ENCODE assay signal across 2 cellular contexts in genomic region chr6:36904851-36905393, GRCh38.
TF ChIP-seq lines count a peak whose summit lies in the region.

No MANE protein-coding gene starts in this region.

TF ChIP-seq in HepG2, 621 proteins besides CTCF, POLR2A, EP300 and RAD21:
- peak; percentile 82 for TF ChIP-seq ZNF629 (CRISPR knock-in tag; conservative IDR thresholded peaks at IDR 0.05)
- no peak for TF ChIP-seq KLF9 (CRISPR knock-in tag; IDR thresholded peaks at IDR 0.05; ENCODE audit: low read depth)
- no peak for TF ChIP-seq ZBTB39 (CRISPR knock-in tag; IDR thresholded peaks at IDR 0.05)
- no peak for TF ChIP-seq KMT2B (CRISPR knock-in tag; IDR thresholded peaks at IDR 0.05)

TF ChIP-seq in K562, 482 proteins besides CTCF, POLR2A, EP300 and RAD21 (continues in another document):
- TF ChIP-seq E2F5 (CRISPR knock-in tag; IDR thresholded peaks at IDR 0.05) (no peak), ZNF354B (CRISPR knock-in tag; IDR thresholded peaks at IDR 0.05) (no peak), ZNF3 (CRISPR knock-in tag; IDR thresholded peaks at IDR 0.05) (no peak), OTX1 (CRISPR knock-in tag; IDR thresholded peaks at IDR 0.05) (no peak), PHB (CRISPR knock-in tag; IDR thresholded peaks at IDR 0.05) (no peak), SMARCA5 (IDR thresholded peaks at IDR 0.05) (0 out of 2 replicates have a peak, but pooled peaks have one; percentile 38), KDM4B (IDR thresholded peaks at IDR 0.05; ENCODE audit: borderline replicate concordance in 2 of 2, low read depth in 1 of 2) (no peak), DMBX1 (CRISPR knock-in tag; IDR thresholded peaks at IDR 0.05; ENCODE audit: borderline replicate concordance) (no peak), NFYB (IDR thresholded peaks at IDR 0.05; ENCODE audit: extremely low read depth, insufficient read length) (no peak), RBM39 (optimal IDR thresholded peaks at IDR 0.05; ENCODE audit: low read depth, low read length) (no peak), NELFE (IDR thresholded peaks at IDR 0.05; ENCODE audit: insufficient read depth, insufficient read length) (no peak), E2F3 (CRISPR knock-in tag; IDR thresholded peaks at IDR 0.05) (no peak), RCOR1 (IDR thresholded peaks at IDR 0.05; ENCODE audit: borderline replicate concordance in 1 of 2, low read depth in 2 of 2, low read length in 2 of 2) (peak in 1 of 2 experiments; percentile 63; a peak in 1 of 4 replicates), ZKSCAN1 (IDR thresholded peaks at IDR 0.05; ENCODE audit: low read depth, low read length) (no peak), RUNX1 (IDR thresholded peaks at IDR 0.05; ENCODE audit: low read depth) (no peak), PHF8 (IDR thresholded peaks at IDR 0.05; ENCODE audit: borderline replicate concordance, low read length) (no peak), NR3C1 (CRISPR knock-in tag; IDR thresholded peaks at IDR 0.05) (no peak), ETS2 (tag; IDR thresholded peaks at IDR 0.05; ENCODE audit: borderline replicate concordance, poor library complexity, severe bottlenecking) (no peak), ZNF75A (CRISPR knock-in tag; IDR thresholded peaks at IDR 0.05) (no peak), CBX1 (IDR thresholded peaks at IDR 0.05; ENCODE audit: low read depth) (no peak), SAP30 (IDR thresholded peaks at IDR 0.05; ENCODE audit: borderline replicate concordance, insufficient read depth, low read depth, low read length, poor library complexity, severe bottlenecking) (no peak), HDAC3 (IDR thresholded peaks at IDR 0.05; ENCODE audit: borderline replicate concordance, partially characterized antibody) (no peak), ZNF780A (CRISPR knock-in tag; IDR thresholded peaks at IDR 0.05) (no peak), ZNF507 (tag; conservative IDR thresholded peaks at IDR 0.05) (no peak), ZBTB1 (CRISPR knock-in tag; IDR thresholded peaks at IDR 0.05; ENCODE audit: borderline replicate concordance, low read depth) (no peak), ADNP (tag; IDR thresholded peaks at IDR 0.05) (peak; percentile 74), ZC3H8 (IDR thresholded peaks at IDR 0.05) (no peak), ZNF431 (CRISPR knock-in tag; IDR thresholded peaks at IDR 0.05) (no peak), ZNF551 (CRISPR knock-in tag; IDR thresholded peaks at IDR 0.05) (no peak), HINFP (tag; conservative IDR thresholded peaks at IDR 0.05; ENCODE audit: low read depth) (no peak), SNAPC5 (CRISPR knock-in tag; IDR thresholded peaks at IDR 0.05) (no peak), FOXJ2 (tag; IDR thresholded peaks at IDR 0.05) (no peak), HDAC2 (IDR thresholded peaks at IDR 0.05) (0 out of 2 replicates have a peak, but pooled peaks have one; percentile 26)
- TF ChIP-seq, protein P1, sequence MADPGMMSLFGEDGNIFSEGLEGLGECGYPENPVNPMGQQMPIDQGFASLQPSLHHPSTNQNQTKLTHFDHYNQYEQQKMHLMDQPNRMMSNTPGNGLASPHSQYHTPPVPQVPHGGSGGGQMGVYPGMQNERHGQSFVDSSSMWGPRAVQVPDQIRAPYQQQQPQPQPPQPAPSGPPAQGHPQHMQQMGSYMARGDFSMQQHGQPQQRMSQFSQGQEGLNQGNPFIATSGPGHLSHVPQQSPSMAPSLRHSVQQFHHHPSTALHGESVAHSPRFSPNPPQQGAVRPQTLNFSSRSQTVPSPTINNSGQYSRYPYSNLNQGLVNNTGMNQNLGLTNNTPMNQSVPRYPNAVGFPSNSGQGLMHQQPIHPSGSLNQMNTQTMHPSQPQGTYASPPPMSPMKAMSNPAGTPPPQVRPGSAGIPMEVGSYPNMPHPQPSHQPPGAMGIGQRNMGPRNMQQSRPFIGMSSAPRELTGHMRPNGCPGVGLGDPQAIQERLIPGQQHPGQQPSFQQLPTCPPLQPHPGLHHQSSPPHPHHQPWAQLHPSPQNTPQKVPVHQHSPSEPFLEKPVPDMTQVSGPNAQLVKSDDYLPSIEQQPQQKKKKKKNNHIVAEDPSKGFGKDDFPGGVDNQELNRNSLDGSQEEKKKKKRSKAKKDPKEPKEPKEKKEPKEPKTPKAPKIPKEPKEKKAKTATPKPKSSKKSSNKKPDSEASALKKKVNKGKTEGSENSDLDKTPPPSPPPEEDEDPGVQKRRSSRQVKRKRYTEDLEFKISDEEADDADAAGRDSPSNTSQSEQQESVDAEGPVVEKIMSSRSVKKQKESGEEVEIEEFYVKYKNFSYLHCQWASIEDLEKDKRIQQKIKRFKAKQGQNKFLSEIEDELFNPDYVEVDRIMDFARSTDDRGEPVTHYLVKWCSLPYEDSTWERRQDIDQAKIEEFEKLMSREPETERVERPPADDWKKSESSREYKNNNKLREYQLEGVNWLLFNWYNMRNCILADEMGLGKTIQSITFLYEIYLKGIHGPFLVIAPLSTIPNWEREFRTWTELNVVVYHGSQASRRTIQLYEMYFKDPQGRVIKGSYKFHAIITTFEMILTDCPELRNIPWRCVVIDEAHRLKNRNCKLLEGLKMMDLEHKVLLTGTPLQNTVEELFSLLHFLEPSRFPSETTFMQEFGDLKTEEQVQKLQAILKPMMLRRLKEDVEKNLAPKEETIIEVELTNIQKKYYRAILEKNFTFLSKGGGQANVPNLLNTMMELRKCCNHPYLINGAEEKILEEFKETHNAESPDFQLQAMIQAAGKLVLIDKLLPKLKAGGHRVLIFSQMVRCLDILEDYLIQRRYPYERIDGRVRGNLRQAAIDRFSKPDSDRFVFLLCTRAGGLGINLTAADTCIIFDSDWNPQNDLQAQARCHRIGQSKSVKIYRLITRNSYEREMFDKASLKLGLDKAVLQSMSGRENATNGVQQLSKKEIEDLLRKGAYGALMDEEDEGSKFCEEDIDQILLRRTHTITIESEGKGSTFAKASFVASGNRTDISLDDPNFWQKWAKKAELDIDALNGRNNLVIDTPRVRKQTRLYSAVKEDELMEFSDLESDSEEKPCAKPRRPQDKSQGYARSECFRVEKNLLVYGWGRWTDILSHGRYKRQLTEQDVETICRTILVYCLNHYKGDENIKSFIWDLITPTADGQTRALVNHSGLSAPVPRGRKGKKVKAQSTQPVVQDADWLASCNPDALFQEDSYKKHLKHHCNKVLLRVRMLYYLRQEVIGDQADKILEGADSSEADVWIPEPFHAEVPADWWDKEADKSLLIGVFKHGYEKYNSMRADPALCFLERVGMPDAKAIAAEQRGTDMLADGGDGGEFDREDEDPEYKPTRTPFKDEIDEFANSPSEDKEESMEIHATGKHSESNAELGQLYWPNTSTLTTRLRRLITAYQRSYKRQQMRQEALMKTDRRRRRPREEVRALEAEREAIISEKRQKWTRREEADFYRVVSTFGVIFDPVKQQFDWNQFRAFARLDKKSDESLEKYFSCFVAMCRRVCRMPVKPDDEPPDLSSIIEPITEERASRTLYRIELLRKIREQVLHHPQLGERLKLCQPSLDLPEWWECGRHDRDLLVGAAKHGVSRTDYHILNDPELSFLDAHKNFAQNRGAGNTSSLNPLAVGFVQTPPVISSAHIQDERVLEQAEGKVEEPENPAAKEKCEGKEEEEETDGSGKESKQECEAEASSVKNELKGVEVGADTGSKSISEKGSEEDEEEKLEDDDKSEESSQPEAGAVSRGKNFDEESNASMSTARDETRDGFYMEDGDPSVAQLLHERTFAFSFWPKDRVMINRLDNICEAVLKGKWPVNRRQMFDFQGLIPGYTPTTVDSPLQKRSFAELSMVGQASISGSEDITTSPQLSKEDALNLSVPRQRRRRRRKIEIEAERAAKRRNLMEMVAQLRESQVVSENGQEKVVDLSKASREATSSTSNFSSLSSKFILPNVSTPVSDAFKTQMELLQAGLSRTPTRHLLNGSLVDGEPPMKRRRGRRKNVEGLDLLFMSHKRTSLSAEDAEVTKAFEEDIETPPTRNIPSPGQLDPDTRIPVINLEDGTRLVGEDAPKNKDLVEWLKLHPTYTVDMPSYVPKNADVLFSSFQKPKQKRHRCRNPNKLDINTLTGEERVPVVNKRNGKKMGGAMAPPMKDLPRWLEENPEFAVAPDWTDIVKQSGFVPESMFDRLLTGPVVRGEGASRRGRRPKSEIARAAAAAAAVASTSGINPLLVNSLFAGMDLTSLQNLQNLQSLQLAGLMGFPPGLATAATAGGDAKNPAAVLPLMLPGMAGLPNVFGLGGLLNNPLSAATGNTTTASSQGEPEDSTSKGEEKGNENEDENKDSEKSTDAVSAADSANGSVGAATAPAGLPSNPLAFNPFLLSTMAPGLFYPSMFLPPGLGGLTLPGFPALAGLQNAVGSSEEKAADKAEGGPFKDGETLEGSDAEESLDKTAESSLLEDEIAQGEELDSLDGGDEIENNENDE (IDR thresholded peaks at IDR 0.05; ENCODE audit: low read depth, low read length), result no peak
- TF ChIP-seq, protein P2, sequence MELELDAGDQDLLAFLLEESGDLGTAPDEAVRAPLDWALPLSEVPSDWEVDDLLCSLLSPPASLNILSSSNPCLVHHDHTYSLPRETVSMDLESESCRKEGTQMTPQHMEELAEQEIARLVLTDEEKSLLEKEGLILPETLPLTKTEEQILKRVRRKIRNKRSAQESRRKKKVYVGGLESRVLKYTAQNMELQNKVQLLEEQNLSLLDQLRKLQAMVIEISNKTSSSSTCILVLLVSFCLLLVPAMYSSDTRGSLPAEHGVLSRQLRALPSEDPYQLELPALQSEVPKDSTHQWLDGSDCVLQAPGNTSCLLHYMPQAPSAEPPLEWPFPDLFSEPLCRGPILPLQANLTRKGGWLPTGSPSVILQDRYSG (tag; conservative IDR thresholded peaks at IDR 0.05; ENCODE audit: low read depth), result no peak
- TF ChIP-seq, protein P3, sequence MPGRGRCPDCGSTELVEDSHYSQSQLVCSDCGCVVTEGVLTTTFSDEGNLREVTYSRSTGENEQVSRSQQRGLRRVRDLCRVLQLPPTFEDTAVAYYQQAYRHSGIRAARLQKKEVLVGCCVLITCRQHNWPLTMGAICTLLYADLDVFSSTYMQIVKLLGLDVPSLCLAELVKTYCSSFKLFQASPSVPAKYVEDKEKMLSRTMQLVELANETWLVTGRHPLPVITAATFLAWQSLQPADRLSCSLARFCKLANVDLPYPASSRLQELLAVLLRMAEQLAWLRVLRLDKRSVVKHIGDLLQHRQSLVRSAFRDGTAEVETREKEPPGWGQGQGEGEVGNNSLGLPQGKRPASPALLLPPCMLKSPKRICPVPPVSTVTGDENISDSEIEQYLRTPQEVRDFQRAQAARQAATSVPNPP (IDR thresholded peaks at IDR 0.05; ENCODE audit: borderline replicate concordance, insufficient read depth, insufficient read length), result no peak
- TF ChIP-seq, protein P4, sequence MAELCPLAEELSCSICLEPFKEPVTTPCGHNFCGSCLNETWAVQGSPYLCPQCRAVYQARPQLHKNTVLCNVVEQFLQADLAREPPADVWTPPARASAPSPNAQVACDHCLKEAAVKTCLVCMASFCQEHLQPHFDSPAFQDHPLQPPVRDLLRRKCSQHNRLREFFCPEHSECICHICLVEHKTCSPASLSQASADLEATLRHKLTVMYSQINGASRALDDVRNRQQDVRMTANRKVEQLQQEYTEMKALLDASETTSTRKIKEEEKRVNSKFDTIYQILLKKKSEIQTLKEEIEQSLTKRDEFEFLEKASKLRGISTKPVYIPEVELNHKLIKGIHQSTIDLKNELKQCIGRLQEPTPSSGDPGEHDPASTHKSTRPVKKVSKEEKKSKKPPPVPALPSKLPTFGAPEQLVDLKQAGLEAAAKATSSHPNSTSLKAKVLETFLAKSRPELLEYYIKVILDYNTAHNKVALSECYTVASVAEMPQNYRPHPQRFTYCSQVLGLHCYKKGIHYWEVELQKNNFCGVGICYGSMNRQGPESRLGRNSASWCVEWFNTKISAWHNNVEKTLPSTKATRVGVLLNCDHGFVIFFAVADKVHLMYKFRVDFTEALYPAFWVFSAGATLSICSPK (IDR thresholded peaks at IDR 0.05; ENCODE audit: borderline replicate concordance), result no peak
- TF ChIP-seq, protein P5, sequence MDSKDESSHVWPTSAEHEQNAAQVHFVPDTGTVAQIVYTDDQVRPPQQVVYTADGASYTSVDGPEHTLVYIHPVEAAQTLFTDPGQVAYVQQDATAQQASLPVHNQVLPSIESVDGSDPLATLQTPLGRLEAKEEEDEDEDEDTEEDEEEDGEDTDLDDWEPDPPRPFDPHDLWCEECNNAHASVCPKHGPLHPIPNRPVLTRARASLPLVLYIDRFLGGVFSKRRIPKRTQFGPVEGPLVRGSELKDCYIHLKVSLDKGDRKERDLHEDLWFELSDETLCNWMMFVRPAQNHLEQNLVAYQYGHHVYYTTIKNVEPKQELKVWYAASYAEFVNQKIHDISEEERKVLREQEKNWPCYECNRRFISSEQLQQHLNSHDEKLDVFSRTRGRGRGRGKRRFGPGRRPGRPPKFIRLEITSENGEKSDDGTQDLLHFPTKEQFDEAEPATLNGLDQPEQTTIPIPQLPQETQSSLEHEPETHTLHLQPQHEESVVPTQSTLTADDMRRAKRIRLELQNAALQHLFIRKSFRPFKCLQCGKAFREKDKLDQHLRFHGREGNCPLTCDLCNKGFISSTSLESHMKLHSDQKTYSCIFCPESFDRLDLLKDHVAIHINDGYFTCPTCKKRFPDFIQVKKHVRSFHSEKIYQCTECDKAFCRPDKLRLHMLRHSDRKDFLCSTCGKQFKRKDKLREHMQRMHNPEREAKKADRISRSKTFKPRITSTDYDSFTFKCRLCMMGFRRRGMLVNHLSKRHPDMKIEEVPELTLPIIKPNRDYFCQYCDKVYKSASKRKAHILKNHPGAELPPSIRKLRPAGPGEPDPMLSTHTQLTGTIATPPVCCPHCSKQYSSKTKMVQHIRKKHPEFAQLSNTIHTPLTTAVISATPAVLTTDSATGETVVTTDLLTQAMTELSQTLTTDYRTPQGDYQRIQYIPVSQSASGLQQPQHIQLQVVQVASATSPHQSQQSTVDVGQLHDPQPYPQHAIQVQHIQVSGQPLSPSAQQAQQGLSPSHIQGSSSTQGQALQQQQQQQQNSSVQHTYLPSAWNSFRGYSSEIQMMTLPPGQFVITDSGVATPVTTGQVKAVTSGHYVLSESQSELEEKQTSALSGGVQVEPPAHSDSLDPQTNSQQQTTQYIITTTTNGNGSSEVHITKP (IDR thresholded peaks at IDR 0.05; ENCODE audit: partially characterized antibody), result no peak
